Comparison of ENCODE assay signal across 1 cellular context in genomic region chr4:127964426-127965061, GRCh38.
TF ChIP-seq lines count a peak whose summit lies in the region.
"Not testable (repeated sequence)": the region's sequence is repeated elsewhere in the genome, so short reads cannot be mapped to it uniquely, and the experiment has no call there.

No MANE protein-coding gene starts in this region.

TF ChIP-seq in HepG2, 621 proteins besides CTCF, POLR2A, EP300 and RAD21 (continues in another document):
- TF ChIP-seq LBX2 (CRISPR knock-in tag; IDR thresholded peaks at IDR 0.05; ENCODE audit: borderline replicate concordance) (peak; percentile 80; the same call in 1 of the 2 replicates), ZNF256 (CRISPR knock-in tag; conservative IDR thresholded peaks at IDR 0.05) (peak; percentile 82; the same call in 1 of the 2 replicates), ARID2 (CRISPR knock-in tag; IDR thresholded peaks at IDR 0.05; ENCODE audit: borderline replicate concordance) (0 out of 2 replicates have a peak, but pooled peaks have one; percentile 68), ZNF883 (CRISPR knock-in tag; IDR thresholded peaks at IDR 0.05; ENCODE audit: not compliant biosample characterization) (peak; percentile 31), SAFB2 (CRISPR knock-in tag; IDR thresholded peaks at IDR 0.05; ENCODE audit: borderline replicate concordance, low read depth) (0 out of 2 replicates have a peak, but pooled peaks have one; percentile 19), ZNF816 (CRISPR knock-in tag; IDR thresholded peaks at IDR 0.05; ENCODE audit: borderline replicate concordance) (peak; percentile 18; the same call in 1 of the 2 replicates), DMTF1 (CRISPR knock-in tag; IDR thresholded peaks at IDR 0.05) (0 out of 2 replicates have a peak, but pooled peaks have one; percentile 60), RNF219 (CRISPR knock-in tag; IDR thresholded peaks at IDR 0.05) (peak; percentile 22; the same call in 1 of the 2 replicates), ZFX (CRISPR knock-in tag; IDR thresholded peaks at IDR 0.05; ENCODE audit: low read depth) (peak; percentile 70; the same call in 1 of the 2 replicates), RARG (CRISPR knock-in tag; IDR thresholded peaks at IDR 0.05; ENCODE audit: low read depth) (0 out of 2 replicates have a peak, but pooled peaks have one; percentile 15), ZSCAN20 (CRISPR knock-in tag; IDR thresholded peaks at IDR 0.05; ENCODE audit: borderline replicate concordance) (0 out of 2 replicates have a peak, but pooled peaks have one; percentile 9), NR1H2 (CRISPR knock-in tag; IDR thresholded peaks at IDR 0.05; ENCODE audit: borderline replicate concordance, low read depth) (0 out of 2 replicates have a peak, but pooled peaks have one; percentile 65), ZNF577 (CRISPR knock-in tag; IDR thresholded peaks at IDR 0.05; ENCODE audit: borderline replicate concordance, low read depth) (0 out of 2 replicates have a peak, but pooled peaks have one; percentile 32), ZNF879 (CRISPR knock-in tag; IDR thresholded peaks at IDR 0.05) (peak; percentile 34; the same call in 1 of the 2 replicates), ZFP37 (CRISPR knock-in tag; IDR thresholded peaks at IDR 0.05; ENCODE audit: borderline replicate concordance) (peak; percentile 19; the same call in 1 of the 2 replicates), ARHGAP35 (CRISPR knock-in tag; IDR thresholded peaks at IDR 0.05; ENCODE audit: borderline replicate concordance) (0 out of 2 replicates have a peak, but pooled peaks have one; percentile 29), ZNF510 (CRISPR knock-in tag; IDR thresholded peaks at IDR 0.05; ENCODE audit: low read depth) (0 out of 2 replicates have a peak, but pooled peaks have one; percentile 14), KDM5B (CRISPR knock-in tag; IDR thresholded peaks at IDR 0.05; ENCODE audit: borderline replicate concordance) (peak; percentile 57), PTBP1 (IDR thresholded peaks at IDR 0.05; ENCODE audit: low read depth, low read length, poor library complexity, severe bottlenecking) (peak; percentile 17), SPEN (CRISPR knock-in tag; IDR thresholded peaks at IDR 0.05; ENCODE audit: low read depth) (0 out of 2 replicates have a peak, but pooled peaks have one; percentile 25), ZFP90 (CRISPR knock-in tag; IDR thresholded peaks at IDR 0.05; ENCODE audit: borderline replicate concordance) (peak; percentile 26; the same call in 1 of the 2 replicates), ZNF747 (CRISPR knock-in tag; IDR thresholded peaks at IDR 0.05; ENCODE audit: borderline replicate concordance) (0 out of 2 replicates have a peak, but pooled peaks have one; percentile 17), EEA1 (CRISPR knock-in tag; IDR thresholded peaks at IDR 0.05; ENCODE audit: borderline replicate concordance) (0 out of 2 replicates have a peak, but pooled peaks have one; percentile 89), ZNF547 (CRISPR knock-in tag; IDR thresholded peaks at IDR 0.05) (0 out of 2 replicates have a peak, but pooled peaks have one; percentile 18), ZNF781 (CRISPR knock-in tag; IDR thresholded peaks at IDR 0.05; ENCODE audit: borderline replicate concordance, not compliant biosample characterization) (peak; percentile 1), ZNF782 (CRISPR knock-in tag; IDR thresholded peaks at IDR 0.05; ENCODE audit: borderline replicate concordance) (0 out of 2 replicates have a peak, but pooled peaks have one; percentile 7), HNF1A (CRISPR knock-in tag; IDR thresholded peaks at IDR 0.05; ENCODE audit: borderline replicate concordance) (0 out of 2 replicates have a peak, but pooled peaks have one; percentile 12), SRY (CRISPR knock-in tag; IDR thresholded peaks at IDR 0.05) (peak; percentile 52; the same call in 1 of the 2 replicates), WIZ (CRISPR knock-in tag; IDR thresholded peaks at IDR 0.05) (0 out of 2 replicates have a peak, but pooled peaks have one; percentile 19), ZNF678 (CRISPR knock-in tag; IDR thresholded peaks at IDR 0.05) (peak; percentile 33; the same call in 1 of the 2 replicates), NFAT5 (CRISPR knock-in tag; IDR thresholded peaks at IDR 0.05) (0 out of 2 replicates have a peak, but pooled peaks have one; percentile 62)
- TF ChIP-seq, protein P1, sequence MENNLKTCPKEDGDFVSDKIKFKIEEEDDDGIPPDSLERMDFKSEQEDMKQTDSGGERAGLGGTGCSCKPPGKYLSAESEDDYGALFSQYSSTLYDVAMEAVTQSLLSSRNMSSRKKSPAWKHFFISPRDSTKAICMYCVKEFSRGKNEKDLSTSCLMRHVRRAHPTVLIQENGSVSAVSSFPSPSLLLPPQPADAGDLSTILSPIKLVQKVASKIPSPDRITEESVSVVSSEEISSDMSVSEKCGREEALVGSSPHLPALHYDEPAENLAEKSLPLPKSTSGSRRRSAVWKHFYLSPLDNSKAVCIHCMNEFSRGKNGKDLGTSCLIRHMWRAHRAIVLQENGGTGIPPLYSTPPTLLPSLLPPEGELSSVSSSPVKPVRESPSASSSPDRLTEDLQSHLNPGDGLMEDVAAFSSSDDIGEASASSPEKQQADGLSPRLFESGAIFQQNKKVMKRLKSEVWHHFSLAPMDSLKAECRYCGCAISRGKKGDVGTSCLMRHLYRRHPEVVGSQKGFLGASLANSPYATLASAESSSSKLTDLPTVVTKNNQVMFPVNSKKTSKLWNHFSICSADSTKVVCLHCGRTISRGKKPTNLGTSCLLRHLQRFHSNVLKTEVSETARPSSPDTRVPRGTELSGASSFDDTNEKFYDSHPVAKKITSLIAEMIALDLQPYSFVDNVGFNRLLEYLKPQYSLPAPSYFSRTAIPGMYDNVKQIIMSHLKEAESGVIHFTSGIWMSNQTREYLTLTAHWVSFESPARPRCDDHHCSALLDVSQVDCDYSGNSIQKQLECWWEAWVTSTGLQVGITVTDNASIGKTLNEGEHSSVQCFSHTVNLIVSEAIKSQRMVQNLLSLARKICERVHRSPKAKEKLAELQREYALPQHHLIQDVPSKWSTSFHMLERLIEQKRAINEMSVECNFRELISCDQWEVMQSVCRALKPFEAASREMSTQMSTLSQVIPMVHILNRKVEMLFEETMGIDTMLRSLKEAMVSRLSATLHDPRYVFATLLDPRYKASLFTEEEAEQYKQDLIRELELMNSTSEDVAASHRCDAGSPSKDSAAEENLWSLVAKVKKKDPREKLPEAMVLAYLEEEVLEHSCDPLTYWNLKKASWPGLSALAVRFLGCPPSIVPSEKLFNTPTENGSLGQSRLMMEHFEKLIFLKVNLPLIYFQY (CRISPR knock-in tag; IDR thresholded peaks at IDR 0.05; ENCODE audit: borderline replicate concordance): 0 out of 2 replicates have a peak, but pooled peaks have one; percentile 7
- TF ChIP-seq, protein P2, sequence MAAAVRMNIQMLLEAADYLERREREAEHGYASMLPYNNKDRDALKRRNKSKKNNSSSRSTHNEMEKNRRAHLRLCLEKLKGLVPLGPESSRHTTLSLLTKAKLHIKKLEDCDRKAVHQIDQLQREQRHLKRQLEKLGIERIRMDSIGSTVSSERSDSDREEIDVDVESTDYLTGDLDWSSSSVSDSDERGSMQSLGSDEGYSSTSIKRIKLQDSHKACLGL (CRISPR knock-in tag; IDR thresholded peaks at IDR 0.05): peak; percentile 74
- not testable (repeated sequence) for TF ChIP-seq HNF1A (IDR thresholded peaks at IDR 0.05; ENCODE audit: low read depth)
